Comparison of ENCODE assay signal across 18 cellular contexts in the genomic region with DNA sequence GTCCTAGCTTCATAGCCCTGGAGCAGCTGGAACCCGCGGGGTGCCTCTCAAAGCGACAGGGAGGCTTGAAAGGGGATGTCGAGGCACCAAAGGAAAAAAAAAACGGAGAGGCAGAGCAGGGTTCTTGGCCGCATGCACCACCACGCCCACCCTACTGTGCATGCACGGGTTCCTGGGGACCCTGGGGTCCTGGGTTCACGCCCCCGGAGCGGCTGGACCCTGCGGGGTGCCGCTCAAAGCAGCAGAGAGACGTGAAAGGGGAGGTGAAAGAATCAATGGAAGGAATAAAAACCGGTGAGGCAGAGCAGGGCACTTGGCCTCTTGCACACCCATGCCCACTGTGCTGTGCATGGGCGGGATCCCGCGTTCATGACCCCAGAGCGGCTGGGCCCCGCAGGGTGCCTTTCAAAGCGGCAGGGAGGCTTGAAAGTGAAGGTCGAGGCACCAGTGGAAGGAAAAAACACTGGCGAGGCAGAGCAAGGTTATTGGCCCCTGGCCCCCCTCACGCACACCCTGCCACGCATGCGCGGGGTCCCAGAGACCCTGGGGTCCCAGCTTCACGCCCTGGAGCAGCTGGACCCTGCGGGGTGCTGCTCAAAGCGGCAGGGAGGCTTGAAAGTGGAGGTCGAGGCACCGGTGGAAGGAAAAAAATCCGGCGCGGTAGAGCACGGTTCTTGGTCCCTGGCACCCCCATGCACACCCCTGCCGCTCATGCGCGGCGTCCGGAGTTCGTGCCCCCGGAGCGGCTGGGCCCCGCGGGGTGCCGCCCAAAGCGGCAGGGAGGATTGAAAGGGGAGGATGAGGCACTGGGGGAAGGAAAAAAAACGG.
DNase-seq lines count a peak whose midpoint lies in the region; ATAC-seq, FAIRE-seq and TF ChIP-seq lines count a peak whose summit lies in the region.
"Had no signal": no experiment of that assay in that cellular context is flagged by ENCODE, and none has a peak within 500 bp of the region (broad histone marks: within the 10 kb centered on the region; RNA-seq: fewer than 3 reads in every experiment).

No MANE protein-coding gene starts in this region.

- peak; percentile 3 for DNase-seq in NCI-H2171 treated with DMSO at 0.1 percent for 48 hours (lab: John Stamatoyannopoulos, UW)
- DNase-seq in NCI-H2171 (lab: John Stamatoyannopoulos, UW): no peak
- peak; percentile 27 for DNase-seq in H7
- DNase-seq in PC-3: peak; percentile 11
- DNase-seq in urothelium cell line (ENCODE audit: low spot score): no peak
- no peak for DNase-seq in NCI-H69 (lab: John Stamatoyannopoulos, UW)
- DNase-seq: Calu3; CD4-positive, CD25-positive, alpha-beta regulatory T cell; GF-D8; GOT3; HFFc6; NCI-H1092 treated with DMSO at 0.1 percent for 48 hours; NCI-H1930; NCI-H510A treated with DMSO at 0.1 percent for 48 hours; NK-92 treated with Interleukin-12 subunit alpha and Interleukin-12 subunit beta, amount 100 ng/mL, for 24 hours; SJCRH30 had no signal

- intact Hi-C loops in PC-3 (cut with micrococcal nuclease): no loop called here

- ATAC-seq in PC-3 (0 out of 2 replicates have a peak, but pooled peaks have one; percentile 7), GM19328 (IDR thresholded peaks at IDR 0.05; ENCODE audit: unreplicated experiment) (no peak)

- H3K27ac ChIP-seq in PC-3 (ENCODE audit: low read length): no peak overlapping the region
- H3K27ac ChIP-seq: SJCRH30 had no signal

- H3F3A ChIP-seq in PC-3 (ENCODE audit: low read length, unreplicated experiment): no peaks in the 10 kb centered on the region

- H3K36me3 ChIP-seq in H7 (replicated peaks; ENCODE audit: control insufficient read depth, insufficient read depth, low read length) (no peaks in the 10 kb centered on the region), PC-3 (ENCODE audit: low read depth, low read length) (no peaks in the 10 kb centered on the region)
- H3K36me3 ChIP-seq: SJCRH30 had no signal

- no peak overlapping the region for H3K9ac ChIP-seq in PC-3 (ENCODE audit: low read length)

- BruUV-seq in PC-3 (replicated peaks; lab: Mats Ljungman, UMichigan): no TSS peak

- peak overlapping the region; percentile 42 for H2AFZ ChIP-seq in PC-3 (ENCODE audit: low read length)

- H3K27me3 ChIP-seq in H7 (ENCODE audit: control insufficient read depth, insufficient read depth, low read length): peaks cover 3% of the 10 kb centered on the region; the same call in 1 of the 2 replicates
- H3K27me3 ChIP-seq in PC-3 (ENCODE audit: low read length): peaks cover 72% of the 10 kb centered on the region
- H3K27me3 ChIP-seq: SJCRH30 had no signal

- CTCF ChIA-PET in PC-3 (lab: Charles Lee): no interaction called here

- peak; percentile 46 for FAIRE-seq in urothelium cell line (lab: Jason Lieb, UNC)
- FAIRE-seq: GM12891 had no signal

- no peak for TF ChIP-seq CTCF in PC-3 (conservative IDR thresholded peaks at IDR 0.05; ENCODE audit: low read depth, low read length)

- no peaks in the 10 kb centered on the region for H3K79me2 ChIP-seq in PC-3 (ENCODE audit: low read length)

- H3K4me3 ChIP-seq in H7 (ENCODE audit: insufficient read depth, low read depth, low read length) (no peak overlapping the region), PC-3 (ENCODE audit: low read length) (peak overlapping the region; percentile 40; the same call in 1 of the 2 replicates)
- H3K4me3 ChIP-seq: SJCRH30 had no signal

- H3K4me2 ChIP-seq in PC-3 (ENCODE audit: low read length): peak overlapping the region; percentile 33

- no peaks in the 10 kb centered on the region for H3K9me2 ChIP-seq in PC-3 (replicated peaks; ENCODE audit: low read length)

- no peaks in the 10 kb centered on the region for H3K9me3 ChIP-seq in PC-3 (ENCODE audit: low read length)
- H3K9me3 ChIP-seq: SJCRH30 had no signal

- H3K4me1 ChIP-seq in PC-3 (ENCODE audit: insufficient read depth, low read length): peaks cover 14% of the 10 kb centered on the region
- H3K4me1 ChIP-seq: SJCRH30 had no signal

- no peaks in the 10 kb centered on the region for H4K20me1 ChIP-seq in PC-3 (ENCODE audit: low read length)

- POLR2A ChIA-PET in PC-3 (lab: Charles Lee; ENCODE audit: unreplicated experiment): no interaction called here

Comparison
In these comparisons a context has a peak if more than half of its experiments do, and no peak if none do; other contexts are left out.
1. DNase-seq: peak in NCI-H2171 treated with DMSO at 0.1 percent for 48 hours (single experiment), H7 (single experiment) and PC-3 (single experiment); none in NCI-H2171 (single experiment), urothelium cell line (single experiment) and NCI-H69 (single experiment).